ENCODE assay signal across 8 cellular contexts in the genomic region with DNA sequence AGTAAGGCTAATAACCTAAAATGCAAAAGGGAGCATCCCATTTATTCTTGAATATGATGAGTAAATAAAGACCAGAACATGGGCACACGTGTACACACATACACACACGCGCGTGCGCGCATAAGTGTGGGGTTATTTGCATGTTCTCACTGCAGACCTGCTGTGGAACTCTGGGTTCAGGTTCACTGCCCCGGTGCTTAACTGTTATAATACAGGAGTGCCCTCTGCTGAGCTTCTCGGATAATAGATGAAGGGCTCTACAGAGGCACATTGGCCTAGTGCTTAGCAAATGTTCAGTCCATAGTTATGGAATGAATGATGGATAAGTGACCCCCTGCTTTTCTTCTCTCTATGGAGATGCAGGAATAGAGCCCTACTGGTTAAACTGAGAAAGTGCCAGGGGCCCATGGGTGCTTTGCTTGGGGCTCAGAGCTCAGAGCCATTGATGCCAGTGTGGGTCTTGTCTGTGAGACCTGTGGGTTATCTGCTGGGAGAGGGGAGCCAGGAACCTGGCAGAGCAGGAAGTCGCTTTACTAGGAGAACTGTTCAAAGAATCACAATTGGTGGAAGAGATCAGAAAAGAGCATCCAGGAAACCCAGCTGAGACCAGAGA. TPM values are rescaled to one million over a fixed set of nuclear protein-coding genes. Genes with fewer than 3 reads are reported as not detected.
DNase-seq lines count a peak whose midpoint lies in the region; ATAC-seq and TF ChIP-seq lines count a peak whose summit lies in the region.

No MANE protein-coding gene starts in this region.

- TF ChIP-seq EP300 in Ishikawa (IDR thresholded peaks at IDR 0.05; ENCODE audit: borderline replicate concordance) = no peak; the same call in 1 of the 2 replicates

- no peak overlapping the region for H3K4me3 ChIP-seq in SJSA1

- H3K27ac Mint-ChIP-seq in activated naive CD8-positive, alpha-beta T cell treated with anti-CD3 and anti-CD28 coated beads for 36 hours = peak overlapping the region; percentile 27

- no peaks in the 10 kb centered on the region for H3K9me3 ChIP-seq in SJSA1 (replicated peaks)

- peak; percentile 92 for TF ChIP-seq RAD21 in Ishikawa (IDR thresholded peaks at IDR 0.05; ENCODE audit: low read depth)

- H3K27me3 Mint-ChIP-seq in activated naive CD8-positive, alpha-beta T cell treated with anti-CD3 and anti-CD28 coated beads for 36 hours = no peaks in the 10 kb centered on the region

- H3K36me3 Mint-ChIP-seq in activated naive CD8-positive, alpha-beta T cell treated with anti-CD3 and anti-CD28 coated beads for 36 hours = peaks cover 8% of the 10 kb centered on the region

- H3K4me1 ChIP-seq in SJSA1 (replicated peaks) = peaks cover 23% of the 10 kb centered on the region

- no peaks in the 10 kb centered on the region for H3K9me3 Mint-ChIP-seq in activated naive CD8-positive, alpha-beta T cell treated with anti-CD3 and anti-CD28 coated beads for 36 hours

- H3K27me3 ChIP-seq in SJSA1 (replicated peaks) = no peaks in the 10 kb centered on the region

- H3K4me3 Mint-ChIP-seq in activated naive CD8-positive, alpha-beta T cell treated with anti-CD3 and anti-CD28 coated beads for 36 hours = no peak overlapping the region

- intact Hi-C loops in left ventricle myocardium superior (cut with micrococcal nuclease) = loop anchor here (5.0 kb wide), 2 partner anchors 213 to 363 kb away; no protein-coding TSS in a partner anchor

- peak; percentile 20 for DNase-seq in DMS114 treated with DMSO at 0.1 percent for 48 hours (lab: John Stamatoyannopoulos, UW; ENCODE audit: unreplicated experiment)
- peak; percentile 46 to 61 for DNase-seq in SJSA1 (ENCODE audit: low read depth in 1 of 2, low spot score in 2 of 2)
- peak; percentile 63 for DNase-seq in activated naive CD8-positive, alpha-beta T cell treated with anti-CD3 and anti-CD28 coated beads for 36 hours
- peak; percentile 55 for DNase-seq in left ventricle myocardium superior
- DNase-seq in stimulated activated CD4-positive, alpha-beta T cell treated with anti-CD3 and anti-CD28 coated beads, Interleukin-12 subunit alpha, Interleukin-12 subunit beta, amount 100 ng/mL, for 48 hours (ENCODE audit: low read depth in 2 of 3, low spot score in 1 of 3) = peak in 2 of 3 donors; percentile 57 to 60

- no peak overlapping the region for H3K27ac ChIP-seq in SJSA1

- peak; percentile 42 for ATAC-seq in GM21381 (IDR thresholded peaks at IDR 0.05; ENCODE audit: unreplicated experiment)
- ATAC-seq in left ventricle myocardium superior = peak; percentile 48
- ATAC-seq in GM18519 (IDR thresholded peaks at IDR 0.05; ENCODE audit: low FRiP score, unreplicated experiment) = no peak

- H3K36me3 ChIP-seq in SJSA1 = peaks cover 3% of the 10 kb centered on the region

- H3K4me1 Mint-ChIP-seq in activated naive CD8-positive, alpha-beta T cell treated with anti-CD3 and anti-CD28 coated beads for 36 hours = peaks cover 26% of the 10 kb centered on the region

TF ChIP-seq in Ishikawa, 13 proteins besides CTCF, POLR2A, EP300 and RAD21:
- no peak for TF ChIP-seq CEBPB (IDR thresholded peaks at IDR 0.05)
- TF ChIP-seq USF1 (IDR thresholded peaks at IDR 0.05) = no peak
- TF ChIP-seq NFIC (IDR thresholded peaks at IDR 0.05) = no peak
- TF ChIP-seq ZBTB7A (IDR thresholded peaks at IDR 0.05; ENCODE audit: low read depth) = no peak
- TF ChIP-seq, protein P1, sequence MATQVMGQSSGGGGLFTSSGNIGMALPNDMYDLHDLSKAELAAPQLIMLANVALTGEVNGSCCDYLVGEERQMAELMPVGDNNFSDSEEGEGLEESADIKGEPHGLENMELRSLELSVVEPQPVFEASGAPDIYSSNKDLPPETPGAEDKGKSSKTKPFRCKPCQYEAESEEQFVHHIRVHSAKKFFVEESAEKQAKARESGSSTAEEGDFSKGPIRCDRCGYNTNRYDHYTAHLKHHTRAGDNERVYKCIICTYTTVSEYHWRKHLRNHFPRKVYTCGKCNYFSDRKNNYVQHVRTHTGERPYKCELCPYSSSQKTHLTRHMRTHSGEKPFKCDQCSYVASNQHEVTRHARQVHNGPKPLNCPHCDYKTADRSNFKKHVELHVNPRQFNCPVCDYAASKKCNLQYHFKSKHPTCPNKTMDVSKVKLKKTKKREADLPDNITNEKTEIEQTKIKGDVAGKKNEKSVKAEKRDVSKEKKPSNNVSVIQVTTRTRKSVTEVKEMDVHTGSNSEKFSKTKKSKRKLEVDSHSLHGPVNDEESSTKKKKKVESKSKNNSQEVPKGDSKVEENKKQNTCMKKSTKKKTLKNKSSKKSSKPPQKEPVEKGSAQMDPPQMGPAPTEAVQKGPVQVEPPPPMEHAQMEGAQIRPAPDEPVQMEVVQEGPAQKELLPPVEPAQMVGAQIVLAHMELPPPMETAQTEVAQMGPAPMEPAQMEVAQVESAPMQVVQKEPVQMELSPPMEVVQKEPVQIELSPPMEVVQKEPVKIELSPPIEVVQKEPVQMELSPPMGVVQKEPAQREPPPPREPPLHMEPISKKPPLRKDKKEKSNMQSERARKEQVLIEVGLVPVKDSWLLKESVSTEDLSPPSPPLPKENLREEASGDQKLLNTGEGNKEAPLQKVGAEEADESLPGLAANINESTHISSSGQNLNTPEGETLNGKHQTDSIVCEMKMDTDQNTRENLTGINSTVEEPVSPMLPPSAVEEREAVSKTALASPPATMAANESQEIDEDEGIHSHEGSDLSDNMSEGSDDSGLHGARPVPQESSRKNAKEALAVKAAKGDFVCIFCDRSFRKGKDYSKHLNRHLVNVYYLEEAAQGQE (IDR thresholded peaks at IDR 0.05; ENCODE audit: low read depth) = no peak
- TF ChIP-seq, protein P2, sequence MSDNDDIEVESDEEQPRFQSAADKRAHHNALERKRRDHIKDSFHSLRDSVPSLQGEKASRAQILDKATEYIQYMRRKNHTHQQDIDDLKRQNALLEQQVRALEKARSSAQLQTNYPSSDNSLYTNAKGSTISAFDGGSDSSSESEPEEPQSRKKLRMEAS (IDR thresholded peaks at IDR 0.05) = no peak

RNA-seq across cellular contexts. Expression of gene ARL4C, which starts 3.6 kb away (rescaled TPM):
- 6.3 and 14.5 TPM in 2 replicates for total RNA-seq in SJSA1 (2014; rRNA removed; shearing (Covaris generic))
- 10 to 100 TPM; 65.1 to 65.5 TPM for total RNA-seq in activated naive CD8-positive, alpha-beta T cell treated with anti-CD3 and anti-CD28 coated beads for 36 hours
- total RNA-seq in left ventricle myocardium superior = 1.5 TPM
